16 cellular contexts compared by ENCODE assay signal in the genomic region with DNA sequence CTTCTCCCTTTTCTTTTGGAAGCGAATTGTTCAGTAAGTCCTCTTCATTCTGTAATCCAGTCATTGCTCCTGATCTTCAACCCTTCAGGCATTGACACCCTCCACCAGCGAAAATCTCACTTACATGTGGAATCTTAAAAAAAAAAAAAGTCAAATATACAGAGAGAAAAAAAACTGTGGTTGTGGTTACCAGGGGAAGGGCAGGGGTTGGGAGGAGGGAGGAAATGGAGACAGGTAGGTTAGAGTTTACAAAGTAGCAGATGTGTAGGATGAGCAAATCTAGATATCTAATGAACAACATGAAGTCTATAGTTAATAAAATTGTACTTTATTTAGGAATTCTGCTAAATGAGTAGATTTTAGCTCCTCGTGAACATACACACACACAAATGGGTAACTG. TPM values are rescaled to one million over a fixed set of nuclear protein-coding genes. Genes with fewer than 3 reads are reported as not detected.
DNase-seq lines count a peak whose midpoint lies in the region; ATAC-seq and TF ChIP-seq lines count a peak whose summit lies in the region.
"Had no signal": no experiment of that assay in that cellular context is flagged by ENCODE, and none has a peak within 500 bp of the region (broad histone marks: within the 10 kb centered on the region; RNA-seq: fewer than 3 reads in every experiment).

No MANE protein-coding gene starts in this region.

- no peak overlapping the region for H3K27ac Mint-ChIP-seq in activated CD8-positive, alpha-beta memory T cell treated with anti-CD3 and anti-CD28 coated beads, Interleukin-2, amount 10 ng/mL, durations not matched to agents 7 days and 5 days
- H3K27ac Mint-ChIP-seq in activated CD4-positive, alpha-beta memory T cell treated with anti-CD3 and anti-CD28 coated beads for 36 hours, result no peak overlapping the region
- H3K27ac Mint-ChIP-seq: progenitor cell of endocrine pancreas, WTC11 had no signal

- peak overlapping the region; percentile 10; the same call in 1 of the 2 replicates for H3K4me2 ChIP-seq in KMS-11

- peak; percentile 56 for DNase-seq in activated CD8-positive, alpha-beta memory T cell treated with anti-CD3 and anti-CD28 coated beads, Interleukin-2, amount 10 ng/mL, durations not matched to agents 7 days and 5 days
- no peak for DNase-seq in activated CD8-positive, alpha-beta memory T cell treated with anti-CD3 and anti-CD28 coated beads for 24 hours
- DNase-seq in activated CD4-positive, alpha-beta memory T cell treated with anti-CD3 and anti-CD28 coated beads for 36 hours, result no peak
- DNase-seq: Karpas-422; NCI-H1436 treated with DMSO at 0.1 percent for 48 hours; stimulated activated CD4-positive, alpha-beta T cell treated with anti-CD3 and anti-CD28 coated beads, Interleukin-12 subunit alpha, Interleukin-12 subunit beta, amount 100 ng/mL, for 4 hours; testis had no signal

- no peaks in the 10 kb centered on the region for H3K9me3 Mint-ChIP-seq in activated CD8-positive, alpha-beta memory T cell treated with anti-CD3 and anti-CD28 coated beads, Interleukin-2, amount 10 ng/mL, durations not matched to agents 7 days and 5 days (ENCODE audit: low read depth)
- no peaks in the 10 kb centered on the region for H3K9me3 Mint-ChIP-seq in activated CD4-positive, alpha-beta memory T cell treated with anti-CD3 and anti-CD28 coated beads for 36 hours
- H3K9me3 Mint-ChIP-seq: WTC11 had no signal

- H4K20me1 ChIP-seq in KMS-11 (ENCODE audit: insufficient read depth), result no peaks in the 10 kb centered on the region

- CTCF ChIA-PET in activated CD8-positive, alpha-beta memory T cell treated with anti-CD3 and anti-CD28 coated beads, Interleukin-2, amount 10 ng/mL, durations not matched to agents 7 days and 5 days (lab: Charles Lee), result interaction anchor here (1.4 kb wide), 1 partner anchor 15 kb away, joined by 3 read pairs; no protein-coding TSS in a partner anchor
- CTCF ChIA-PET in activated CD4-positive, alpha-beta memory T cell treated with anti-CD3 and anti-CD28 coated beads for 36 hours (lab: Charles Lee), result interaction anchor here (1.4 kb wide), 1 partner anchor 17 kb away, joined by 4 read pairs; no protein-coding TSS in a partner anchor

- no peak overlapping the region for H3K9ac ChIP-seq in KMS-11
- H3K9ac ChIP-seq in muscle layer of colon (ENCODE audit: low read length), result no peak overlapping the region

- no peaks in the 10 kb centered on the region for H3K79me2 ChIP-seq in KMS-11 (ENCODE audit: insufficient read depth, low read depth)

- H3K27ac ChIP-seq in KMS-11 (no peak overlapping the region), muscle layer of colon (ENCODE audit: low read depth, low read length) (peak overlapping the region; percentile 60)
- H3K27ac ChIP-seq: testis had no signal

- no peaks in the 10 kb centered on the region for H3K36me3 ChIP-seq in KMS-11 (ENCODE audit: insufficient read depth)
- no peaks in the 10 kb centered on the region for H3K36me3 ChIP-seq in muscle layer of colon (ENCODE audit: insufficient read depth, low read length)

- peaks cover 52% of the 10 kb centered on the region for H3K4me1 Mint-ChIP-seq in activated CD8-positive, alpha-beta memory T cell treated with anti-CD3 and anti-CD28 coated beads, Interleukin-2, amount 10 ng/mL, durations not matched to agents 7 days and 5 days
- peaks cover 77% of the 10 kb centered on the region for H3K4me1 Mint-ChIP-seq in activated CD4-positive, alpha-beta memory T cell treated with anti-CD3 and anti-CD28 coated beads for 36 hours (ENCODE audit: low read depth)
- H3K4me1 Mint-ChIP-seq: WTC11 had no signal

- POLR2A ChIA-PET in activated CD4-positive, alpha-beta memory T cell treated with anti-CD3 and anti-CD28 coated beads for 36 hours (lab: Charles Lee), result no interaction called here

- H2AFZ ChIP-seq in KMS-11 (ENCODE audit: low read depth), result no peak overlapping the region

- H3K27me3 ChIP-seq in KMS-11 (ENCODE audit: insufficient read depth, low read depth), result no peaks in the 10 kb centered on the region
- no peaks in the 10 kb centered on the region for H3K27me3 ChIP-seq in muscle layer of colon (ENCODE audit: control insufficient read depth in 1 of 2, insufficient read depth in 2 of 2, low read length in 2 of 2)
- H3K27me3 ChIP-seq: testis had no signal

- no peaks in the 10 kb centered on the region for H3K27me3 Mint-ChIP-seq in activated CD8-positive, alpha-beta memory T cell treated with anti-CD3 and anti-CD28 coated beads, Interleukin-2, amount 10 ng/mL, durations not matched to agents 7 days and 5 days
- H3K27me3 Mint-ChIP-seq in activated CD4-positive, alpha-beta memory T cell treated with anti-CD3 and anti-CD28 coated beads for 36 hours, result no peaks in the 10 kb centered on the region
- H3K27me3 Mint-ChIP-seq: progenitor cell of endocrine pancreas had no signal

- H3K4me1 ChIP-seq in KMS-11 (ENCODE audit: low read depth, poor library complexity, severe bottlenecking) (peaks cover 53% of the 10 kb centered on the region), muscle layer of colon (ENCODE audit: insufficient read depth, low read length) (peaks cover 67% of the 10 kb centered on the region)

- no peak for TF ChIP-seq CTCF in KMS-11 (conservative IDR thresholded peaks at IDR 0.05; ENCODE audit: low read depth, low read length)

- H3K4me3 ChIP-seq in KMS-11 (IDR thresholded peaks at IDR 0.05; ENCODE audit: insufficient read depth, low read depth, low read length), result no peak overlapping the region
- H3K4me3 ChIP-seq in muscle layer of colon (ENCODE audit: low read depth in 1 of 2, low read length in 2 of 2), result no peak overlapping the region
- H3K4me3 ChIP-seq: A549, testis had no signal

- no peaks in the 10 kb centered on the region for H3K9me3 ChIP-seq in muscle layer of colon (ENCODE audit: low read length)
- H3K9me3 ChIP-seq: A549, testis had no signal

- H3K4me3 Mint-ChIP-seq in activated CD8-positive, alpha-beta memory T cell treated with anti-CD3 and anti-CD28 coated beads, Interleukin-2, amount 10 ng/mL, durations not matched to agents 7 days and 5 days, result no peak overlapping the region
- H3K4me3 Mint-ChIP-seq in activated CD4-positive, alpha-beta memory T cell treated with anti-CD3 and anti-CD28 coated beads for 36 hours, result peak overlapping the region; percentile 24
- H3K4me3 Mint-ChIP-seq: WTC11 had no signal

- peak; percentile 64 for ATAC-seq in activated CD8-positive, alpha-beta memory T cell treated with anti-CD3 and anti-CD28 coated beads, Interleukin-2, amount 10 ng/mL, durations not matched to agents 7 days and 5 days
- no peak for ATAC-seq in GM18870 (IDR thresholded peaks at IDR 0.05; ENCODE audit: unreplicated experiment)
- no peak for ATAC-seq in GM21367 (IDR thresholded peaks at IDR 0.05; ENCODE audit: unreplicated experiment)
- no peak for ATAC-seq in GM21723 (IDR thresholded peaks at IDR 0.05; ENCODE audit: unreplicated experiment)
- ATAC-seq: left lobe of liver, WTC11 had no signal

- no peaks in the 10 kb centered on the region for H3K36me3 Mint-ChIP-seq in activated CD8-positive, alpha-beta memory T cell treated with anti-CD3 and anti-CD28 coated beads, Interleukin-2, amount 10 ng/mL, durations not matched to agents 7 days and 5 days
- H3K36me3 Mint-ChIP-seq in activated CD4-positive, alpha-beta memory T cell treated with anti-CD3 and anti-CD28 coated beads for 36 hours, result no peaks in the 10 kb centered on the region
- H3K36me3 Mint-ChIP-seq: WTC11 had no signal

- intact Hi-C loops in activated CD4-positive, alpha-beta memory T cell treated with anti-CD3 and anti-CD28 coated beads for 36 hours (cut with micrococcal nuclease), result no loop called here

RNA-seq across cellular contexts. Expression of a gene that starts 17.7 kb away (rescaled TPM):
- total RNA-seq in activated CD8-positive, alpha-beta memory T cell treated with anti-CD3 and anti-CD28 coated beads, Interleukin-2, amount 10 ng/mL, durations not matched to agents 7 days and 5 days, result 100 to 1,000 TPM; 194 to 242 TPM
- total RNA-seq in activated CD4-positive, alpha-beta memory T cell treated with anti-CD3 and anti-CD28 coated beads for 36 hours, result 100 to 1,000 TPM; 175 to 180 TPM
